1 cellular context compared by ENCODE assay signal in the genomic region with DNA sequence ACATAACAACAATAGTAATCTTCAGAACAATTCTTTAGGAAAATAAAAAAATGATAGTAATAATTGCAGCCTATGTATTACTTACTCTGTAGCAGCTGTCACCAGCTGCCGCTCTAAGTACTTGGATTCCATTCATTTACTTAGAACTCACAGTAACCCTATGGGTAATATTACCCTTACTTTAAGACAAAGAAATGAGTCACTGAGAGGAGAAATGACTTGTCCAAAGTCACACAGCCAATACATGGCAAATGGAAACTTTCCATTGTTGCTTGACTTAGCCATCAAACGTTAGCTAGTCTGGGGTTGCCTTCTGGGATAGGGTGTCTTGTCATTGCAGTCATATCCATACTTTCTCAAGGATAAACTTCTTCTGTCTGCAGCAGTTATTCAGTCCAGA.
TF ChIP-seq lines count a peak whose summit lies in the region.

No MANE protein-coding gene starts in this region.

TF ChIP-seq in GM12878, 131 proteins besides CTCF, POLR2A, EP300 and RAD21 (continued from another document and continues in another):
- TF ChIP-seq, protein P1, sequence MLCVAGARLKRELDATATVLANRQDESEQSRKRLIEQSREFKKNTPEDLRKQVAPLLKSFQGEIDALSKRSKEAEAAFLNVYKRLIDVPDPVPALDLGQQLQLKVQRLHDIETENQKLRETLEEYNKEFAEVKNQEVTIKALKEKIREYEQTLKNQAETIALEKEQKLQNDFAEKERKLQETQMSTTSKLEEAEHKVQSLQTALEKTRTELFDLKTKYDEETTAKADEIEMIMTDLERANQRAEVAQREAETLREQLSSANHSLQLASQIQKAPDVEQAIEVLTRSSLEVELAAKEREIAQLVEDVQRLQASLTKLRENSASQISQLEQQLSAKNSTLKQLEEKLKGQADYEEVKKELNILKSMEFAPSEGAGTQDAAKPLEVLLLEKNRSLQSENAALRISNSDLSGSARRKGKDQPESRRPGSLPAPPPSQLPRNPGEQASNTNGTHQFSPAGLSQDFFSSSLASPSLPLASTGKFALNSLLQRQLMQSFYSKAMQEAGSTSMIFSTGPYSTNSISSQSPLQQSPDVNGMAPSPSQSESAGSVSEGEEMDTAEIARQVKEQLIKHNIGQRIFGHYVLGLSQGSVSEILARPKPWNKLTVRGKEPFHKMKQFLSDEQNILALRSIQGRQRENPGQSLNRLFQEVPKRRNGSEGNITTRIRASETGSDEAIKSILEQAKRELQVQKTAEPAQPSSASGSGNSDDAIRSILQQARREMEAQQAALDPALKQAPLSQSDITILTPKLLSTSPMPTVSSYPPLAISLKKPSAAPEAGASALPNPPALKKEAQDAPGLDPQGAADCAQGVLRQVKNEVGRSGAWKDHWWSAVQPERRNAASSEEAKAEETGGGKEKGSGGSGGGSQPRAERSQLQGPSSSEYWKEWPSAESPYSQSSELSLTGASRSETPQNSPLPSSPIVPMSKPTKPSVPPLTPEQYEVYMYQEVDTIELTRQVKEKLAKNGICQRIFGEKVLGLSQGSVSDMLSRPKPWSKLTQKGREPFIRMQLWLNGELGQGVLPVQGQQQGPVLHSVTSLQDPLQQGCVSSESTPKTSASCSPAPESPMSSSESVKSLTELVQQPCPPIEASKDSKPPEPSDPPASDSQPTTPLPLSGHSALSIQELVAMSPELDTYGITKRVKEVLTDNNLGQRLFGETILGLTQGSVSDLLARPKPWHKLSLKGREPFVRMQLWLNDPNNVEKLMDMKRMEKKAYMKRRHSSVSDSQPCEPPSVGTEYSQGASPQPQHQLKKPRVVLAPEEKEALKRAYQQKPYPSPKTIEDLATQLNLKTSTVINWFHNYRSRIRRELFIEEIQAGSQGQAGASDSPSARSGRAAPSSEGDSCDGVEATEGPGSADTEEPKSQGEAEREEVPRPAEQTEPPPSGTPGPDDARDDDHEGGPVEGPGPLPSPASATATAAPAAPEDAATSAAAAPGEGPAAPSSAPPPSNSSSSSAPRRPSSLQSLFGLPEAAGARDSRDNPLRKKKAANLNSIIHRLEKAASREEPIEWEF (IDR thresholded peaks at IDR 0.05; ENCODE audit: insufficient replicate concordance, low read depth, low read length): peak; percentile 32
- TF ChIP-seq CHD4 (IDR thresholded peaks at IDR 0.05) (no peak), NR2C2 (IDR thresholded peaks at IDR 0.05; ENCODE audit: borderline replicate concordance, control insufficient read depth, insufficient read length, low read depth) (no peak), PML (IDR thresholded peaks at IDR 0.05; ENCODE audit: low read length) (0 out of 2 replicates have a peak, but pooled peaks have one; percentile 33), SMAD1 (IDR thresholded peaks at IDR 0.05; ENCODE audit: low read depth, partially characterized antibody) (no peak), MTA2 (IDR thresholded peaks at IDR 0.05; ENCODE audit: low read depth) (no peak), SMC3 (IDR thresholded peaks at IDR 0.05; ENCODE audit: borderline replicate concordance, low read length) (0 out of 2 replicates have a peak, but pooled peaks have one; percentile 11), EED (IDR thresholded peaks at IDR 0.05; ENCODE audit: low read depth) (peak; percentile 74), MTA3 (IDR thresholded peaks at IDR 0.05; ENCODE audit: borderline replicate concordance, low read length) (no peak), SRF (IDR thresholded peaks at IDR 0.05; ENCODE audit: low read depth in 2 of 2, low read length in 2 of 2) (no peak), ATF7 (IDR thresholded peaks at IDR 0.05; ENCODE audit: low read depth) (no peak), JUNB (IDR thresholded peaks at IDR 0.05) (peak; percentile 97), ZNF622 (IDR thresholded peaks at IDR 0.05) (no peak), TCF3 (IDR thresholded peaks at IDR 0.05; ENCODE audit: borderline replicate concordance, insufficient read depth, low read depth, low read length) (peak; percentile 86; the same call in 1 of the 2 replicates), CBX3 (IDR thresholded peaks at IDR 0.05; ENCODE audit: borderline replicate concordance, low read depth) (no peak), KDM1A (IDR thresholded peaks at IDR 0.05; ENCODE audit: borderline replicate concordance) (no peak), FOXK2 (IDR thresholded peaks at IDR 0.05) (no peak), MEF2B (IDR thresholded peaks at IDR 0.05; ENCODE audit: partially characterized antibody, poor library complexity, severe bottlenecking) (no peak), ETV6 (conservative IDR thresholded peaks at IDR 0.05 in 1 of 2, IDR thresholded peaks at IDR 0.05 in 1 of 2; ENCODE audit: borderline replicate concordance in 1 of 2, low read depth in 1 of 2) (no peak), RUNX3 (IDR thresholded peaks at IDR 0.05; ENCODE audit: low read length) (peak; percentile 55), ZNF207 (IDR thresholded peaks at IDR 0.05; ENCODE audit: borderline replicate concordance) (no peak), NFIC (IDR thresholded peaks at IDR 0.05; ENCODE audit: low read depth, low read length) (peak; percentile 63), CBFB (IDR thresholded peaks at IDR 0.05; ENCODE audit: low read depth) (no peak), JUND (IDR thresholded peaks at IDR 0.05; ENCODE audit: low read depth, low read length) (0 out of 2 replicates have a peak, but pooled peaks have one; percentile 45), TBL1XR1 (IDR thresholded peaks at IDR 0.05; ENCODE audit: low read depth, low read length) (no peak), MXI1 (IDR thresholded peaks at IDR 0.05; ENCODE audit: low read depth, low read length) (no peak), EZH2 (IDR thresholded peaks at IDR 0.05; ENCODE audit: borderline replicate concordance, control insufficient read depth, low read depth, low read length) (no peak), POU2F2 (IDR thresholded peaks at IDR 0.05; ENCODE audit: borderline replicate concordance, low read depth, low read length) (no peak), SMARCA5 (IDR thresholded peaks at IDR 0.05) (no peak), ASH2L (IDR thresholded peaks at IDR 0.05; ENCODE audit: borderline replicate concordance, low read depth) (no peak), SUZ12 (IDR thresholded peaks at IDR 0.05; ENCODE audit: unreplicated experiment) (no peak), CREM (IDR thresholded peaks at IDR 0.05; ENCODE audit: low read depth) (peak; percentile 59; the same call in 1 of the 2 replicates)
- TF ChIP-seq, protein P2, sequence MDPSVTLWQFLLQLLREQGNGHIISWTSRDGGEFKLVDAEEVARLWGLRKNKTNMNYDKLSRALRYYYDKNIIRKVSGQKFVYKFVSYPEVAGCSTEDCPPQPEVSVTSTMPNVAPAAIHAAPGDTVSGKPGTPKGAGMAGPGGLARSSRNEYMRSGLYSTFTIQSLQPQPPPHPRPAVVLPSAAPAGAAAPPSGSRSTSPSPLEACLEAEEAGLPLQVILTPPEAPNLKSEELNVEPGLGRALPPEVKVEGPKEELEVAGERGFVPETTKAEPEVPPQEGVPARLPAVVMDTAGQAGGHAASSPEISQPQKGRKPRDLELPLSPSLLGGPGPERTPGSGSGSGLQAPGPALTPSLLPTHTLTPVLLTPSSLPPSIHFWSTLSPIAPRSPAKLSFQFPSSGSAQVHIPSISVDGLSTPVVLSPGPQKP (IDR thresholded peaks at IDR 0.05; ENCODE audit: low read depth, low read length): no peak
- TF ChIP-seq, protein P3, sequence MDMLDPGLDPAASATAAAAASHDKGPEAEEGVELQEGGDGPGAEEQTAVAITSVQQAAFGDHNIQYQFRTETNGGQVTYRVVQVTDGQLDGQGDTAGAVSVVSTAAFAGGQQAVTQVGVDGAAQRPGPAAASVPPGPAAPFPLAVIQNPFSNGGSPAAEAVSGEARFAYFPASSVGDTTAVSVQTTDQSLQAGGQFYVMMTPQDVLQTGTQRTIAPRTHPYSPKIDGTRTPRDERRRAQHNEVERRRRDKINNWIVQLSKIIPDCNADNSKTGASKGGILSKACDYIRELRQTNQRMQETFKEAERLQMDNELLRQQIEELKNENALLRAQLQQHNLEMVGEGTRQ (IDR thresholded peaks at IDR 0.05; ENCODE audit: borderline replicate concordance, low read depth, low read length): no peak
- TF ChIP-seq, protein P4, sequence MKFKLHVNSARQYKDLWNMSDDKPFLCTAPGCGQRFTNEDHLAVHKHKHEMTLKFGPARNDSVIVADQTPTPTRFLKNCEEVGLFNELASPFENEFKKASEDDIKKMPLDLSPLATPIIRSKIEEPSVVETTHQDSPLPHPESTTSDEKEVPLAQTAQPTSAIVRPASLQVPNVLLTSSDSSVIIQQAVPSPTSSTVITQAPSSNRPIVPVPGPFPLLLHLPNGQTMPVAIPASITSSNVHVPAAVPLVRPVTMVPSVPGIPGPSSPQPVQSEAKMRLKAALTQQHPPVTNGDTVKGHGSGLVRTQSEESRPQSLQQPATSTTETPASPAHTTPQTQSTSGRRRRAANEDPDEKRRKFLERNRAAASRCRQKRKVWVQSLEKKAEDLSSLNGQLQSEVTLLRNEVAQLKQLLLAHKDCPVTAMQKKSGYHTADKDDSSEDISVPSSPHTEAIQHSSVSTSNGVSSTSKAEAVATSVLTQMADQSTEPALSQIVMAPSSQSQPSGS (IDR thresholded peaks at IDR 0.05; ENCODE audit: low read length): peak; percentile 73
- TF ChIP-seq, protein P5, sequence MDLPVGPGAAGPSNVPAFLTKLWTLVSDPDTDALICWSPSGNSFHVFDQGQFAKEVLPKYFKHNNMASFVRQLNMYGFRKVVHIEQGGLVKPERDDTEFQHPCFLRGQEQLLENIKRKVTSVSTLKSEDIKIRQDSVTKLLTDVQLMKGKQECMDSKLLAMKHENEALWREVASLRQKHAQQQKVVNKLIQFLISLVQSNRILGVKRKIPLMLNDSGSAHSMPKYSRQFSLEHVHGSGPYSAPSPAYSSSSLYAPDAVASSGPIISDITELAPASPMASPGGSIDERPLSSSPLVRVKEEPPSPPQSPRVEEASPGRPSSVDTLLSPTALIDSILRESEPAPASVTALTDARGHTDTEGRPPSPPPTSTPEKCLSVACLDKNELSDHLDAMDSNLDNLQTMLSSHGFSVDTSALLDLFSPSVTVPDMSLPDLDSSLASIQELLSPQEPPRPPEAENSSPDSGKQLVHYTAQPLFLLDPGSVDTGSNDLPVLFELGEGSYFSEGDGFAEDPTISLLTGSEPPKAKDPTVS (IDR thresholded peaks at IDR 0.05; ENCODE audit: low read depth, low read length): no peak
- TF ChIP-seq, protein P6, sequence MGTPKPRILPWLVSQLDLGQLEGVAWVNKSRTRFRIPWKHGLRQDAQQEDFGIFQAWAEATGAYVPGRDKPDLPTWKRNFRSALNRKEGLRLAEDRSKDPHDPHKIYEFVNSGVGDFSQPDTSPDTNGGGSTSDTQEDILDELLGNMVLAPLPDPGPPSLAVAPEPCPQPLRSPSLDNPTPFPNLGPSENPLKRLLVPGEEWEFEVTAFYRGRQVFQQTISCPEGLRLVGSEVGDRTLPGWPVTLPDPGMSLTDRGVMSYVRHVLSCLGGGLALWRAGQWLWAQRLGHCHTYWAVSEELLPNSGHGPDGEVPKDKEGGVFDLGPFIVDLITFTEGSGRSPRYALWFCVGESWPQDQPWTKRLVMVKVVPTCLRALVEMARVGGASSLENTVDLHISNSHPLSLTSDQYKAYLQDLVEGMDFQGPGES (IDR thresholded peaks at IDR 0.05): no peak
- TF ChIP-seq, protein P7, sequence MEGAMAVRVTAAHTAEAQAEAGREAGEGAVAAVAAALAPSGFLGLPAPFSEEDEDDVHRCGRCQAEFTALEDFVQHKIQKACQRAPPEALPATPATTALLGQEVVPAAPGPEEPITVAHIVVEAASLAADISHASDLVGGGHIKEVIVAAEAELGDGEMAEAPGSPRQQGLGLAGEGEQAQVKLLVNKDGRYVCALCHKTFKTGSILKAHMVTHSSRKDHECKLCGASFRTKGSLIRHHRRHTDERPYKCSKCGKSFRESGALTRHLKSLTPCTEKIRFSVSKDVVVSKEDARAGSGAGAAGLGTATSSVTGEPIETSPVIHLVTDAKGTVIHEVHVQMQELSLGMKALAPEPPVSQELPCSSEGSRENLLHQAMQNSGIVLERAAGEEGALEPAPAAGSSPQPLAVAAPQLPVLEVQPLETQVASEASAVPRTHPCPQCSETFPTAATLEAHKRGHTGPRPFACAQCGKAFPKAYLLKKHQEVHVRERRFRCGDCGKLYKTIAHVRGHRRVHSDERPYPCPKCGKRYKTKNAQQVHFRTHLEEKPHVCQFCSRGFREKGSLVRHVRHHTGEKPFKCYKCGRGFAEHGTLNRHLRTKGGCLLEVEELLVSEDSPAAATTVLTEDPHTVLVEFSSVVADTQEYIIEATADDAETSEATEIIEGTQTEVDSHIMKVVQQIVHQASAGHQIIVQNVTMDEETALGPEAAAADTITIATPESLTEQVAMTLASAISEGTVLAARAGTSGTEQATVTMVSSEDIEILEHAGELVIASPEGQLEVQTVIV (IDR thresholded peaks at IDR 0.05; ENCODE audit: borderline replicate concordance, partially characterized antibody): no peak
- TF ChIP-seq, protein P8, sequence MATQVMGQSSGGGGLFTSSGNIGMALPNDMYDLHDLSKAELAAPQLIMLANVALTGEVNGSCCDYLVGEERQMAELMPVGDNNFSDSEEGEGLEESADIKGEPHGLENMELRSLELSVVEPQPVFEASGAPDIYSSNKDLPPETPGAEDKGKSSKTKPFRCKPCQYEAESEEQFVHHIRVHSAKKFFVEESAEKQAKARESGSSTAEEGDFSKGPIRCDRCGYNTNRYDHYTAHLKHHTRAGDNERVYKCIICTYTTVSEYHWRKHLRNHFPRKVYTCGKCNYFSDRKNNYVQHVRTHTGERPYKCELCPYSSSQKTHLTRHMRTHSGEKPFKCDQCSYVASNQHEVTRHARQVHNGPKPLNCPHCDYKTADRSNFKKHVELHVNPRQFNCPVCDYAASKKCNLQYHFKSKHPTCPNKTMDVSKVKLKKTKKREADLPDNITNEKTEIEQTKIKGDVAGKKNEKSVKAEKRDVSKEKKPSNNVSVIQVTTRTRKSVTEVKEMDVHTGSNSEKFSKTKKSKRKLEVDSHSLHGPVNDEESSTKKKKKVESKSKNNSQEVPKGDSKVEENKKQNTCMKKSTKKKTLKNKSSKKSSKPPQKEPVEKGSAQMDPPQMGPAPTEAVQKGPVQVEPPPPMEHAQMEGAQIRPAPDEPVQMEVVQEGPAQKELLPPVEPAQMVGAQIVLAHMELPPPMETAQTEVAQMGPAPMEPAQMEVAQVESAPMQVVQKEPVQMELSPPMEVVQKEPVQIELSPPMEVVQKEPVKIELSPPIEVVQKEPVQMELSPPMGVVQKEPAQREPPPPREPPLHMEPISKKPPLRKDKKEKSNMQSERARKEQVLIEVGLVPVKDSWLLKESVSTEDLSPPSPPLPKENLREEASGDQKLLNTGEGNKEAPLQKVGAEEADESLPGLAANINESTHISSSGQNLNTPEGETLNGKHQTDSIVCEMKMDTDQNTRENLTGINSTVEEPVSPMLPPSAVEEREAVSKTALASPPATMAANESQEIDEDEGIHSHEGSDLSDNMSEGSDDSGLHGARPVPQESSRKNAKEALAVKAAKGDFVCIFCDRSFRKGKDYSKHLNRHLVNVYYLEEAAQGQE (IDR thresholded peaks at IDR 0.05; ENCODE audit: low read depth, low read length): no peak
- TF ChIP-seq, protein P9, sequence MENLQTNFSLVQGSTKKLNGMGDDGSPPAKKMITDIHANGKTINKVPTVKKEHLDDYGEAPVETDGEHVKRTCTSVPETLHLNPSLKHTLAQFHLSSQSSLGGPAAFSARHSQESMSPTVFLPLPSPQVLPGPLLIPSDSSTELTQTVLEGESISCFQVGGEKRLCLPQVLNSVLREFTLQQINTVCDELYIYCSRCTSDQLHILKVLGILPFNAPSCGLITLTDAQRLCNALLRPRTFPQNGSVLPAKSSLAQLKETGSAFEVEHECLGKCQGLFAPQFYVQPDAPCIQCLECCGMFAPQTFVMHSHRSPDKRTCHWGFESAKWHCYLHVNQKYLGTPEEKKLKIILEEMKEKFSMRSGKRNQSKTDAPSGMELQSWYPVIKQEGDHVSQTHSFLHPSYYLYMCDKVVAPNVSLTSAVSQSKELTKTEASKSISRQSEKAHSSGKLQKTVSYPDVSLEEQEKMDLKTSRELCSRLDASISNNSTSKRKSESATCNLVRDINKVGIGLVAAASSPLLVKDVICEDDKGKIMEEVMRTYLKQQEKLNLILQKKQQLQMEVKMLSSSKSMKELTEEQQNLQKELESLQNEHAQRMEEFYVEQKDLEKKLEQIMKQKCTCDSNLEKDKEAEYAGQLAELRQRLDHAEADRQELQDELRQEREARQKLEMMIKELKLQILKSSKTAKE (IDR thresholded peaks at IDR 0.05; ENCODE audit: low read depth, poor library complexity, severe bottlenecking): peak; percentile 34
